Comparison of ENCODE assay signal across 1 cellular context in the genomic region with DNA sequence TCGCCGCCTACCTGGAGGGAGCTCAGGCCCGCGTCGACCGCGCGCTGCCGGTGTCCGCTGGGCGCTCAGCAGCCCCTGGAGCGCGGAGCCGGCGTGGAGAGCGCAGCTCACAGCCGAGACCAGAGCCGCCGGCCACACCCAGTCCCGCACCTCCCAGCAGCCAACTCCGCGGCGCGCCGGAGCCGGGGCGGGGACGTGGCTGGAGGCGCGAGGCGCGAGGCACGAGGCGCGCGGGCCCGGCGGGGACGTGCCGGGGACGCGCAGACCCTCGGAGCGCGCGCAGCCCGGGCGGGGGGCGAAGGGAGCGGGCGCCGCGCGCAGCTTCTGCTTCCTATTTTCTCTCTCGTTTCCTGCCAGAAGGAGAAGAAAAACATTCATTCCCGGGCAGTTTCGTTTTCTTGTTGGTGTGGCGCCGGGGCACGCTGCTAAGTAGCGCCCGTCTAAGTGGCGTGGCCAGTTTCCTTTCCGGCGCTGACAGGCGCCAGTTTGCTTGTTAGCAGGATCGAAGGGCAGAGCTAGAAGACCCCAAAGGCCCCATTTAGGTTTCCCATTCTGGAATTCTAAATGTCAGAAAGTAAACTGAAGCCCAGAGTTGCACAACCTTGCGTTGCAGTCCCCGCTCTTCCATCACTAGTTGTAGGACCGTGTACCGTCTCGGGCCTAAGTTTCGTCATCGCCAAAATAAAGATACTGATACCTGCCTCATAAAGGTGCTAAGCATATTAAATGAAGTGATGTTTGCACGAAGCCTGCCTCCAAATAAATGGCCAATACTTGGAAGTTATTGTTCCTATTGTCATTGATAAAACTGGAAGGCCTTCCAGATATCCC.
TF ChIP-seq lines count a peak whose summit lies in the region.

Gene GNB4 (minus strand): TSS at position 136 of the 831 bp plus-strand sequence. CDS start 25,270 bp downstream, outside the sequence.

TF ChIP-seq in WTC11, 78 proteins besides CTCF, POLR2A, EP300 and RAD21 (continued from another document and continues in another):
- TF ChIP-seq ARID4B (CRISPR knock-in tag; IDR thresholded peaks at IDR 0.05; ENCODE audit: borderline replicate concordance) (no peak), OVOL2 (CRISPR knock-in tag; IDR thresholded peaks at IDR 0.05; ENCODE audit: borderline replicate concordance) (no peak), NR3C1 (CRISPR knock-in tag; conservative IDR thresholded peaks at IDR 0.05; ENCODE audit: low read depth) (0 out of 2 replicates have a peak, but pooled peaks have one; percentile 77), NFE2L1 (CRISPR knock-in tag; IDR thresholded peaks at IDR 0.05) (0 out of 2 replicates have a peak, but pooled peaks have one; percentile 73), FOXJ3 (CRISPR knock-in tag; IDR thresholded peaks at IDR 0.05; ENCODE audit: borderline replicate concordance) (no peak), TEAD4 (CRISPR knock-in tag; IDR thresholded peaks at IDR 0.05) (no peak), CREB1 (CRISPR knock-in tag; IDR thresholded peaks at IDR 0.05) (no peak), ZNF263 (CRISPR knock-in tag; IDR thresholded peaks at IDR 0.05; ENCODE audit: low read depth) (peak; percentile 59), MXD4 (CRISPR knock-in tag; IDR thresholded peaks at IDR 0.05; ENCODE audit: borderline replicate concordance) (no peak), IRF2 (CRISPR knock-in tag; IDR thresholded peaks at IDR 0.05; ENCODE audit: borderline replicate concordance, low read depth) (no peak), TEAD1 (CRISPR knock-in tag; IDR thresholded peaks at IDR 0.05) (0 out of 2 replicates have a peak, but pooled peaks have one; percentile 19), NR1H2 (CRISPR knock-in tag; IDR thresholded peaks at IDR 0.05) (no peak), ELF4 (CRISPR knock-in tag; IDR thresholded peaks at IDR 0.05; ENCODE audit: low read depth) (0 out of 2 replicates have a peak, but pooled peaks have one; percentile 21), ZNF671 (CRISPR knock-in tag; IDR thresholded peaks at IDR 0.05) (no peak), ZBTB43 (CRISPR knock-in tag; IDR thresholded peaks at IDR 0.05) (no peak), SOX15 (CRISPR knock-in tag; IDR thresholded peaks at IDR 0.05) (no peak), KAT7 (CRISPR knock-in tag; IDR thresholded peaks at IDR 0.05; ENCODE audit: borderline replicate concordance) (peak; percentile 88), JAZF1 (CRISPR knock-in tag; IDR thresholded peaks at IDR 0.05) (no peak), ZMAT4 (CRISPR knock-in tag; IDR thresholded peaks at IDR 0.05) (no peak), TP53 (CRISPR knock-in tag; IDR thresholded peaks at IDR 0.05) (peak; percentile 58; the same call in 1 of the 2 replicates), GABPB1 (CRISPR knock-in tag; IDR thresholded peaks at IDR 0.05) (no peak), ZNF121 (CRISPR knock-in tag; IDR thresholded peaks at IDR 0.05) (no peak), ATF2 (CRISPR knock-in tag; IDR thresholded peaks at IDR 0.05; ENCODE audit: borderline replicate concordance, low read depth) (no peak), ETV6 (CRISPR knock-in tag; IDR thresholded peaks at IDR 0.05) (peak; percentile 90; the same call in 1 of the 2 replicates), GTF2I (CRISPR knock-in tag; conservative IDR thresholded peaks at IDR 0.05) (no peak)
- TF ChIP-seq, protein P1, sequence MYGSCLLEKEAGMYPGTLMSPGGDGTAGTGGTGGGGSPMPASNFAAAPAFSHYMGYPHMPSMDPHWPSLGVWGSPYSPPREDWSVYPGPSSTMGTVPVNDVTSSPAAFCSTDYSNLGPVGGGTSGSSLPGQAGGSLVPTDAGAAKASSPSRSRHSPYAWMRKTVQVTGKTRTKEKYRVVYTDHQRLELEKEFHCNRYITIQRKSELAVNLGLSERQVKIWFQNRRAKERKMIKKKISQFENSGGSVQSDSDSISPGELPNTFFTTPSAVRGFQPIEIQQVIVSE (CRISPR knock-in tag; IDR thresholded peaks at IDR 0.05; ENCODE audit: borderline replicate concordance), result no peak
- TF ChIP-seq, protein P2, sequence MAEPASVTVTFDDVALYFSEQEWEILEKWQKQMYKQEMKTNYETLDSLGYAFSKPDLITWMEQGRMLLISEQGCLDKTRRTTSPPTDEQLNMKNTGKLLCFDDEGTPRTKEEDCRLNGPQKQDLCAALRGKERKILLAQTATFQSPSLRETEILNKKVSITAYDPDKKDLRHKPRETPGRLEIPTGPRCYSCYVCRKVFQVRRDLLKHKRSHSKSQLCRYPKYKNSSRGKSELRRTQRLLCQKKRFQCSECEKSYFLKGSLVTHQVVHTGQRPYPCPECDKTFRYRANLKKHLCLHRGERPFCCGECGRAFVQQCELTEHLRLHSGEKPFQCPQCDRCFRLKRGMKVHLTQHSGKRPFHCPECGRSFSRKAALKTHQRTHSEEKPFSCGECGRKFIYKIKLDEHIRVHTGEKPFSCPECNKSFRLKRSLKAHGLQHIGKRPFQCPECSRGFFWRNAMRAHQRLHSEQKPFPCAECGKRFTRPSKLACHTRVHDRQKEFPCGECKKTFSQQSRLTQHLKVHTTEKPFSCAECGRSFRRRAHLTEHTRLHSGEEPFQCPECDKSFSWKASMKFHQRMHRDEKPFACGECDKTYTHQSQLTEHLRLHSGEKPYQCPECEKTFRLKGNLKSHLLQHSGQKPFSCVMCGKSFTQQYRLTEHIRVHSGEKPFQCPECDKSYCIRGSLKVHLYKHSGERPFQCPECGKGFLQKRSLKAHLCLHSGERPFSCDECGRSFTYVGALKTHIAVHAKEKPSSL (CRISPR knock-in tag; conservative IDR thresholded peaks at IDR 0.05), result no peak
- TF ChIP-seq, protein P3, sequence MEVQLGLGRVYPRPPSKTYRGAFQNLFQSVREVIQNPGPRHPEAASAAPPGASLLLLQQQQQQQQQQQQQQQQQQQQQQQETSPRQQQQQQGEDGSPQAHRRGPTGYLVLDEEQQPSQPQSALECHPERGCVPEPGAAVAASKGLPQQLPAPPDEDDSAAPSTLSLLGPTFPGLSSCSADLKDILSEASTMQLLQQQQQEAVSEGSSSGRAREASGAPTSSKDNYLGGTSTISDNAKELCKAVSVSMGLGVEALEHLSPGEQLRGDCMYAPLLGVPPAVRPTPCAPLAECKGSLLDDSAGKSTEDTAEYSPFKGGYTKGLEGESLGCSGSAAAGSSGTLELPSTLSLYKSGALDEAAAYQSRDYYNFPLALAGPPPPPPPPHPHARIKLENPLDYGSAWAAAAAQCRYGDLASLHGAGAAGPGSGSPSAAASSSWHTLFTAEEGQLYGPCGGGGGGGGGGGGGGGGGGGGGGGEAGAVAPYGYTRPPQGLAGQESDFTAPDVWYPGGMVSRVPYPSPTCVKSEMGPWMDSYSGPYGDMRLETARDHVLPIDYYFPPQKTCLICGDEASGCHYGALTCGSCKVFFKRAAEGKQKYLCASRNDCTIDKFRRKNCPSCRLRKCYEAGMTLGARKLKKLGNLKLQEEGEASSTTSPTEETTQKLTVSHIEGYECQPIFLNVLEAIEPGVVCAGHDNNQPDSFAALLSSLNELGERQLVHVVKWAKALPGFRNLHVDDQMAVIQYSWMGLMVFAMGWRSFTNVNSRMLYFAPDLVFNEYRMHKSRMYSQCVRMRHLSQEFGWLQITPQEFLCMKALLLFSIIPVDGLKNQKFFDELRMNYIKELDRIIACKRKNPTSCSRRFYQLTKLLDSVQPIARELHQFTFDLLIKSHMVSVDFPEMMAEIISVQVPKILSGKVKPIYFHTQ (CRISPR knock-in tag; IDR thresholded peaks at IDR 0.05), result no peak
- TF ChIP-seq, protein P4, sequence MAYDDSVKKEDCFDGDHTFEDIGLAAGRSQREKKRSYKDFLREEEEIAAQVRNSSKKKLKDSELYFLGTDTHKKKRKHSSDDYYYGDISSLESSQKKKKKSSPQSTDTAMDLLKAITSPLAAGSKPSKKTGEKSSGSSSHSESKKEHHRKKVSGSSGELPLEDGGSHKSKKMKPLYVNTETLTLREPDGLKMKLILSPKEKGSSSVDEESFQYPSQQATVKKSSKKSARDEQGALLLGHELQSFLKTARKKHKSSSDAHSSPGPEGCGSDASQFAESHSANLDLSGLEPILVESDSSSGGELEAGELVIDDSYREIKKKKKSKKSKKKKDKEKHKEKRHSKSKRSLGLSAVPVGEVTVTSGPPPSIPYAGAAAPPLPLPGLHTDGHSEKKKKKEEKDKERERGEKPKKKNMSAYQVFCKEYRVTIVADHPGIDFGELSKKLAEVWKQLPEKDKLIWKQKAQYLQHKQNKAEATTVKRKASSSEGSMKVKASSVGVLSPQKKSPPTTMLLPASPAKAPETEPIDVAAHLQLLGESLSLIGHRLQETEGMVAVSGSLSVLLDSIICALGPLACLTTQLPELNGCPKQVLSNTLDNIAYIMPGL (CRISPR knock-in tag; IDR thresholded peaks at IDR 0.05), result peak; percentile 80
- TF ChIP-seq, protein P5, sequence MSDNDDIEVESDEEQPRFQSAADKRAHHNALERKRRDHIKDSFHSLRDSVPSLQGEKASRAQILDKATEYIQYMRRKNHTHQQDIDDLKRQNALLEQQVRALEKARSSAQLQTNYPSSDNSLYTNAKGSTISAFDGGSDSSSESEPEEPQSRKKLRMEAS (CRISPR knock-in tag; IDR thresholded peaks at IDR 0.05), result peak; percentile 68; the same call in 1 of the 2 replicates
- TF ChIP-seq, protein P6, sequence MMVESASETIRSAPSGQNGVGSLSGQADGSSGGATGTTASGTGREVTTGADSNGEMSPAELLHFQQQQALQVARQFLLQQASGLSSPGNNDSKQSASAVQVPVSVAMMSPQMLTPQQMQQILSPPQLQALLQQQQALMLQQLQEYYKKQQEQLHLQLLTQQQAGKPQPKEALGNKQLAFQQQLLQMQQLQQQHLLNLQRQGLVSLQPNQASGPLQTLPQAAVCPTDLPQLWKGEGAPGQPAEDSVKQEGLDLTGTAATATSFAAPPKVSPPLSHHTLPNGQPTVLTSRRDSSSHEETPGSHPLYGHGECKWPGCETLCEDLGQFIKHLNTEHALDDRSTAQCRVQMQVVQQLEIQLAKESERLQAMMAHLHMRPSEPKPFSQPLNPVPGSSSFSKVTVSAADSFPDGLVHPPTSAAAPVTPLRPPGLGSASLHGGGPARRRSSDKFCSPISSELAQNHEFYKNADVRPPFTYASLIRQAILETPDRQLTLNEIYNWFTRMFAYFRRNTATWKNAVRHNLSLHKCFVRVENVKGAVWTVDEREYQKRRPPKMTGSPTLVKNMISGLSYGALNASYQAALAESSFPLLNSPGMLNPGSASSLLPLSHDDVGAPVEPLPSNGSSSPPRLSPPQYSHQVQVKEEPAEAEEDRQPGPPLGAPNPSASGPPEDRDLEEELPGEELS (CRISPR knock-in tag; IDR thresholded peaks at IDR 0.05), result peak; percentile 88
- TF ChIP-seq, protein P7, sequence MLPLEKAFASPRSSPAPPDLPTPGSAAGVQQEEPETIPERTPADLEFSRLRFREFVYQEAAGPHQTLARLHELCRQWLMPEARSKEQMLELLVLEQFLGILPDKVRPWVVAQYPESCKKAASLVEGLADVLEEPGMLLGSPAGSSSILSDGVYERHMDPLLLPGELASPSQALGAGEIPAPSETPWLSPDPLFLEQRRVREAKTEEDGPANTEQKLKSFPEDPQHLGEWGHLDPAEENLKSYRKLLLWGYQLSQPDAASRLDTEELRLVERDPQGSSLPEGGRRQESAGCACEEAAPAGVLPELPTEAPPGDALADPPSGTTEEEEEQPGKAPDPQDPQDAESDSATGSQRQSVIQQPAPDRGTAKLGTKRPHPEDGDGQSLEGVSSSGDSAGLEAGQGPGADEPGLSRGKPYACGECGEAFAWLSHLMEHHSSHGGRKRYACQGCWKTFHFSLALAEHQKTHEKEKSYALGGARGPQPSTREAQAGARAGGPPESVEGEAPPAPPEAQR (CRISPR knock-in tag; IDR thresholded peaks at IDR 0.05), result no peak
